In genomic region chr6:10418862-10419748, GRCh38 we compare ENCODE assay signal across 10 cellular contexts. TPM values are rescaled to one million over a fixed set of nuclear protein-coding genes. Genes with fewer than 3 reads are reported as not detected.
DNase-seq lines count a peak whose midpoint lies in the region; ATAC-seq, FAIRE-seq and TF ChIP-seq lines count a peak whose summit lies in the region.
"Had no signal": no experiment of that assay in that cellular context is flagged by ENCODE, and none has a peak within 500 bp of the region (broad histone marks: within the 10 kb centered on the region; RNA-seq: fewer than 3 reads in every experiment).

No MANE protein-coding gene starts in this region.

- H3K14ac ChIP-seq in IMR-90 (replicated peaks; ENCODE audit: low read depth, low read length) = no peak overlapping the region

- BruUV-seq in IMR-90 (replicated peaks; lab: Mats Ljungman, UMichigan) = no TSS peak

- no peak for FAIRE-seq in GM12891 (lab: Jason Lieb, UNC)

- H2BK15ac ChIP-seq in IMR-90 (ENCODE audit: low read depth, low read length) = no peak overlapping the region

- peaks cover 15% of the 10 kb centered on the region for H3K4me1 Mint-ChIP-seq in osteocyte (ENCODE audit: unreplicated experiment)

- H3K4me3 ChIP-seq in IMR-90 (ENCODE audit: insufficient read depth, low read depth, low read length) (no peak overlapping the region), ectodermal cell (ENCODE audit: insufficient read depth, low read depth, low read length) (peak overlapping the region; percentile 18), MG63 (no peak overlapping the region)

- no peak overlapping the region for H3K27ac Mint-ChIP-seq in osteocyte (ENCODE audit: unreplicated experiment)

- no peak overlapping the region for H4K8ac ChIP-seq in IMR-90 (ENCODE audit: low read depth in 2 of 2, low read length in 2 of 2)

- H3K9me3 ChIP-seq in IMR-90 (ENCODE audit: control insufficient read depth, insufficient read depth, low read length) (no peaks in the 10 kb centered on the region), ectodermal cell (ENCODE audit: control insufficient read depth, low read length) (no peaks in the 10 kb centered on the region), MG63 (no peaks in the 10 kb centered on the region)

- TF ChIP-seq CTCF in IMR-90 (conservative IDR thresholded peaks at IDR 0.05; ENCODE audit: low read depth, low read length) (no peak), osteocyte (IDR thresholded peaks at IDR 0.05) (no peak)

- WGBS in IMR-90 (ENCODE audit: extremely low coverage in 2 of 2, insufficient read length in 1 of 2), 2 experiments = 7% methylated on average over 25 of the region's 56 CpGs; no CpG with 5 or more reads in 1 of the 2 experiments
- 0 to 1% methylated on average over 54 to 55 of the region's 56 CpGs for whole genome bisulfite sequencing in ectodermal cell, 2 experiments

- no peaks in the 10 kb centered on the region for H3K9me1 ChIP-seq in IMR-90 (ENCODE audit: insufficient read depth, low read length)

- no peak overlapping the region; the same call in 1 of the 2 replicates for H3K23ac ChIP-seq in IMR-90 (ENCODE audit: low read depth, low read length)

- no peak overlapping the region for H4K5ac ChIP-seq in IMR-90 (ENCODE audit: low read depth, low read length)

- no peaks in the 10 kb centered on the region for H3K79me1 ChIP-seq in IMR-90 (ENCODE audit: low read depth in 1 of 2, low read length in 2 of 2)

- no peak overlapping the region for H2BK120ac ChIP-seq in IMR-90 (ENCODE audit: low read depth, low read length)

- H3K18ac ChIP-seq in IMR-90 (ENCODE audit: low read depth, low read length) = no peak overlapping the region

- peak overlapping the region; percentile 80 for H2AK9ac ChIP-seq in IMR-90 (replicated peaks; ENCODE audit: low read depth, low read length, poor library complexity)

- no peak overlapping the region; the same call in 1 of the 2 replicates for H2AK5ac ChIP-seq in IMR-90 (ENCODE audit: low read depth, low read length)

- DNase-seq in IMR-90 = peak; percentile 47
- no peak for DNase-seq in osteocyte (ENCODE audit: extremely low spot score, unreplicated experiment)
- no peak for DNase-seq in GM12891 (ENCODE audit: insufficient read length, low spot score)
- DNase-seq in MG63 = no peak
- DNase-seq in GDM1 (lab: John Stamatoyannopoulos, UW) = no peak
- DNase-seq: left ventricle myocardium superior, T1000 had no signal

- in situ Hi-C loops in IMR-90 (cut with MboI; ENCODE audit: low sequenced_read_pairs) = loop anchor here (25.0 kb wide), 2 partner anchors 882 to 1982 kb away; partner anchors contain the start of gene SLC35B3

- no peaks in the 10 kb centered on the region for H3K36me3 Mint-ChIP-seq in osteocyte (ENCODE audit: unreplicated experiment)

- H3K9ac ChIP-seq in IMR-90 (ENCODE audit: low read depth, low read length) = no peak overlapping the region

- no peaks in the 10 kb centered on the region for H3K9me3 Mint-ChIP-seq in osteocyte (ENCODE audit: unreplicated experiment)

- CTCF ChIA-PET in IMR-90 (lab: Yijun Ruan, JAX) = interaction anchor here (0.8 kb wide), 1 partner anchor 9 kb away, joined by 3 read pairs; no protein-coding TSS in a partner anchor

- no peak overlapping the region for H2BK20ac ChIP-seq in IMR-90 (ENCODE audit: low read depth, low read length)

- H4K91ac ChIP-seq in IMR-90 (ENCODE audit: insufficient read depth, low read depth, low read length) = no peak overlapping the region

- no peak overlapping the region for H3K27ac ChIP-seq in IMR-90 (ENCODE audit: insufficient read depth, low read length)
- no peak overlapping the region for H3K27ac ChIP-seq in ectodermal cell (ENCODE audit: insufficient read depth, low read depth, low read length, poor library complexity, severe bottlenecking)

- H3K4ac ChIP-seq in IMR-90 (ENCODE audit: low read depth, low read length) = no peak overlapping the region

- H2BK5ac ChIP-seq in IMR-90 (ENCODE audit: low read depth, low read length, poor library complexity, severe bottlenecking) = no peak overlapping the region

- H3K56ac ChIP-seq in IMR-90 (ENCODE audit: extremely low read depth, insufficient read depth, low read length) = no peak overlapping the region

- intact Hi-C loops in IMR-90 (cut with micrococcal nuclease) = loop anchor here (10.0 kb wide), 2 partner anchors 774 to 1014 kb away; no protein-coding TSS in a partner anchor

- dilution Hi-C loops in IMR-90 (cut with HindIII; ENCODE audit: low sequenced_read_pairs, unreplicated experiment) = no loop called here

- H4K20me1 ChIP-seq in IMR-90 (ENCODE audit: insufficient read depth, low read length) = no peaks in the 10 kb centered on the region

- TF ChIP-seq RAD21 in IMR-90 (IDR thresholded peaks at IDR 0.05; ENCODE audit: low read length) = no peak

- H3K4me1 ChIP-seq in IMR-90 (ENCODE audit: control insufficient read depth, insufficient read depth, low read length) = no peaks in the 10 kb centered on the region
- H3K4me1 ChIP-seq in ectodermal cell (ENCODE audit: control insufficient read depth, insufficient read depth, low read length) = peaks cover 64% of the 10 kb centered on the region

- H3K36me3 ChIP-seq in IMR-90 (ENCODE audit: control insufficient read depth, insufficient read depth, low read length) (no peaks in the 10 kb centered on the region), ectodermal cell (ENCODE audit: control insufficient read depth, insufficient read depth, low read length) (no peaks in the 10 kb centered on the region), MG63 (no peaks in the 10 kb centered on the region)

- H3K4me3 Mint-ChIP-seq in osteocyte (ENCODE audit: unreplicated experiment) = peak overlapping the region; percentile 66

- peak overlapping the region; percentile 20 for H3K4me2 ChIP-seq in IMR-90 (ENCODE audit: low read depth, low read length)

- H3K27me3 ChIP-seq in IMR-90 (ENCODE audit: control insufficient read depth, insufficient read depth, low read length) (peaks cover 97% of the 10 kb centered on the region), ectodermal cell (ENCODE audit: control insufficient read depth, insufficient read depth, low read length, poor library complexity, severe bottlenecking) (peaks cover 100% of the 10 kb centered on the region), MG63 (no peaks in the 10 kb centered on the region)

- H3K27me3 Mint-ChIP-seq in osteocyte (ENCODE audit: unreplicated experiment) = peaks cover 11% of the 10 kb centered on the region

- POLR2A ChIA-PET in IMR-90 (lab: Charles Lee; ENCODE audit: unreplicated experiment) = no interaction called here

- peak overlapping the region; percentile 66 for H2AFZ ChIP-seq in IMR-90 (replicated peaks; ENCODE audit: low read length, poor library complexity)

- TF ChIP-seq POLR2A in GM18505 (IDR thresholded peaks at IDR 0.05; ENCODE audit: borderline replicate concordance, extremely low read depth, insufficient read depth, insufficient read length) (no peak), IMR-90 (IDR thresholded peaks at IDR 0.05; ENCODE audit: low read depth, low read length) (no peak), GM12891 (IDR thresholded peaks at IDR 0.05; ENCODE audit: low read depth, low read length) (no peak)

- ATAC-seq in GM18505 (IDR thresholded peaks at IDR 0.05; ENCODE audit: unreplicated experiment) (peak; percentile 37), IMR-90 (ENCODE audit: low read depth) (no peak), HG02973 (IDR thresholded peaks at IDR 0.05; ENCODE audit: unreplicated experiment) (no peak)
- ATAC-seq: left ventricle myocardium superior had no signal

TF ChIP-seq in IMR-90, 13 proteins besides CTCF, POLR2A, EP300 and RAD21 (continues in another document):
- TF ChIP-seq RFX5 (IDR thresholded peaks at IDR 0.05; ENCODE audit: low read depth, low read length) (no peak), MAZ (IDR thresholded peaks at IDR 0.05; ENCODE audit: borderline replicate concordance, low read depth, low read length) (no peak), USF2 (IDR thresholded peaks at IDR 0.05; ENCODE audit: low read depth, low read length) (no peak), FOS (IDR thresholded peaks at IDR 0.05; ENCODE audit: low read depth, low read length) (no peak), BHLHE40 (IDR thresholded peaks at IDR 0.05; ENCODE audit: low read depth, low read length) (no peak), MAFK (IDR thresholded peaks at IDR 0.05; ENCODE audit: low read depth, low read length) (no peak)

TF ChIP-seq in GM12891, 5 proteins besides CTCF, POLR2A, EP300 and RAD21:
- TF ChIP-seq TAF1 (IDR thresholded peaks at IDR 0.05; ENCODE audit: low read depth, low read length) (no peak), PAX5 (IDR thresholded peaks at IDR 0.05; ENCODE audit: insufficient read depth, low read length, severe bottlenecking) (no peak)

RNA-seq across cellular contexts. Expression of gene TFAP2A, which starts 4.2 kb away (rescaled TPM):
- total RNA-seq in IMR-90 (2012; rRNA removed) = 0.72 and 1.1 TPM in 2 replicates
- 7.1 and 8.6 TPM in 2 replicates for polyA plus RNA-seq in IMR-90 (2012; rRNA removed)
- polyA plus RNA-seq in IMR-90 (2012; cell fraction: cytosol; rRNA removed) = 5.0 and 6.4 TPM in 2 replicates
- polyA plus RNA-seq in IMR-90 (2012; cell fraction: nucleus; rRNA removed; ENCODE audit: low replicate concordance) = 13.4 and 17.5 TPM in 2 replicates
- 21.7 TPM for polyA plus RNA-seq in ectodermal cell (2013, experiment 1 of 4)
- 18.7 TPM for polyA plus RNA-seq in ectodermal cell (2013, experiment 2 of 4)
- polyA plus RNA-seq in ectodermal cell (2013, experiment 3 of 4) = 19.3 TPM
- polyA plus RNA-seq in ectodermal cell (2013, experiment 4 of 4) = 21.9 TPM
- 53.2 and 59.6 TPM in 2 replicates for total RNA-seq in osteocyte
- 0.30 TPM for polyA plus RNA-seq in GM12891 (2012; ENCODE audit: low read depth, missing spikeins)
- 9.5 and 14.8 TPM in 2 replicates for total RNA-seq in MG63 (2014; rRNA removed; shearing (Covaris generic); ENCODE audit: low replicate concordance)
